In genomic region chr2:53040536-53041229, GRCh38 we compare ENCODE assay signal across 26 cellular contexts.
A peak's percentile ranks its signal among the peaks of the same experiment; 100 is the strongest.
DNase-seq lines count a peak whose midpoint lies in the region; ATAC-seq and TF ChIP-seq lines count a peak whose summit lies in the region.
"Had no signal": no experiment of that assay in that cellular context is flagged by ENCODE, and none has a peak within 500 bp of the region (broad histone marks: within the 10 kb centered on the region; RNA-seq: fewer than 3 reads in every experiment).

No MANE protein-coding gene starts in this region.

- no peak overlapping the region for H3K9ac ChIP-seq in IMR-90 (ENCODE audit: low read depth, low read length)

- H3K9me3 Mint-ChIP-seq in endothelial cell (ENCODE audit: unreplicated experiment) (no peaks in the 10 kb centered on the region), neural crest cell (no peaks in the 10 kb centered on the region)
- H3K9me3 Mint-ChIP-seq in stimulated activated naive CD8-positive, alpha-beta T cell treated with anti-CD3 and anti-CD28 coated beads, Interleukin-15, amount 100 ng/mL, for 72 hours, result no peaks in the 10 kb centered on the region

- no peak overlapping the region for H4K5ac ChIP-seq in IMR-90 (ENCODE audit: low read depth, low read length)

- ATAC-seq in IMR-90 (ENCODE audit: low read depth) (peak; percentile 79), GM21786 (IDR thresholded peaks at IDR 0.05; ENCODE audit: unreplicated experiment) (no peak)
- no peak for ATAC-seq in stimulated activated naive CD8-positive, alpha-beta T cell treated with anti-CD3 and anti-CD28 coated beads, Interleukin-15, amount 100 ng/mL, for 72 hours
- ATAC-seq: activated CD8-positive, alpha-beta T cell treated with anti-CD3 and anti-CD28 coated beads, Interleukin-2, amount 10 ng/mL, durations not matched to agents 7 days and 5 days; esophagus mucosa; lower lobe of right lung had no signal

- H3K27ac Mint-ChIP-seq in endothelial cell (ENCODE audit: unreplicated experiment) (no peak overlapping the region), neural crest cell (ENCODE audit: unreplicated experiment) (no peak overlapping the region)
- no peak overlapping the region for H3K27ac Mint-ChIP-seq in stimulated activated naive CD8-positive, alpha-beta T cell treated with anti-CD3 and anti-CD28 coated beads, Interleukin-15, amount 100 ng/mL, for 72 hours
- H3K27ac Mint-ChIP-seq: activated B cell treated with CpG ODN at 0.5 μM for 24 hours; activated CD8-positive, alpha-beta T cell treated with anti-CD3 and anti-CD28 coated beads, Interleukin-2, amount 10 ng/mL, durations not matched to agents 7 days and 5 days had no signal

- no peak overlapping the region for H4K8ac ChIP-seq in IMR-90 (ENCODE audit: low read depth in 2 of 2, low read length in 2 of 2)

- CTCF ChIA-PET in IMR-90 (lab: Yijun Ruan, JAX), result interaction anchor here (0.7 kb wide), 1 partner anchor 74 kb away, joined by 3 read pairs; no protein-coding TSS in a partner anchor

- TF ChIP-seq RAD21 in IMR-90 (IDR thresholded peaks at IDR 0.05; ENCODE audit: low read length), result no peak

- H3K9me3 ChIP-seq in BE2C (no peaks in the 10 kb centered on the region), IMR-90 (ENCODE audit: control insufficient read depth, insufficient read depth, low read length) (no peaks in the 10 kb centered on the region)
- H3K9me3 ChIP-seq: lower lobe of right lung, spleen, stomach, transverse colon had no signal

- H3K79me1 ChIP-seq in IMR-90 (ENCODE audit: low read depth in 1 of 2, low read length in 2 of 2), result no peaks in the 10 kb centered on the region

- no peak overlapping the region for H2BK120ac ChIP-seq in IMR-90 (ENCODE audit: low read depth, low read length)

- DNase-seq in BE2C (no peak), IMR-90 (peak; percentile 31), endothelial cell (ENCODE audit: low spot score) (no peak), neural crest cell (ENCODE audit: low read depth, low spot score) (no peak), middle frontal gyrus (ENCODE audit: extremely low spot score, low spot score) (no peak), NCI-H2171 treated with DMSO at 0.1 percent for 48 hours (lab: John Stamatoyannopoulos, UW) (no peak)
- no peak for DNase-seq in stimulated activated naive CD8-positive, alpha-beta T cell treated with anti-CD3 and anti-CD28 coated beads, Interleukin-15, amount 100 ng/mL, for 72 hours
- DNase-seq: activated B cell treated with CpG ODN at 0.5 μM for 24 hours; activated CD8-positive, alpha-beta T cell treated with anti-CD3 and anti-CD28 coated beads, Interleukin-2, amount 10 ng/mL, durations not matched to agents 7 days and 5 days; C1 segment of cervical spinal cord; Calu3; GOT3; KG1; kidney; lower lobe of right lung; NCI-H526 treated with DMSO at 0.1 percent for 48 hours; nucleus accumbens; spleen; stimulated activated CD4-positive, alpha-beta T cell treated with anti-CD3 and anti-CD28 coated beads, Interleukin-4, amount 100 ng/mL, for 24 hours; stomach; T1000; transverse colon had no signal

- WGBS in IMR-90 (ENCODE audit: extremely low coverage in 2 of 2, insufficient read length in 1 of 2), 2 experiments, result no CpG with 5 or more reads among the region's 4 CpGs

- no peak overlapping the region for H3K4ac ChIP-seq in IMR-90 (ENCODE audit: low read depth, low read length)

- H4K91ac ChIP-seq in IMR-90 (ENCODE audit: insufficient read depth, low read depth, low read length), result no peak overlapping the region

- H3K36me3 Mint-ChIP-seq in endothelial cell (ENCODE audit: low read depth, unreplicated experiment) (no peaks in the 10 kb centered on the region), neural crest cell (ENCODE audit: low read depth) (no peaks in the 10 kb centered on the region)

- POLR2A ChIA-PET in IMR-90 (lab: Charles Lee; ENCODE audit: unreplicated experiment), result no interaction called here

- dilution Hi-C loops in IMR-90 (cut with HindIII; ENCODE audit: low sequenced_read_pairs, unreplicated experiment), result no loop called here

- H3K4me1 ChIP-seq in BE2C, result no peaks in the 10 kb centered on the region
- H3K4me1 ChIP-seq in IMR-90 (ENCODE audit: control insufficient read depth, insufficient read depth, low read length), result 0 out of 2 replicates have a peak, but pooled peaks cover 2% of the 10 kb centered on the region
- H3K4me1 ChIP-seq: lower lobe of right lung, spleen, stomach, transverse colon had no signal

- H2AK9ac ChIP-seq in IMR-90 (replicated peaks; ENCODE audit: low read depth, low read length, poor library complexity), result no peak overlapping the region

- H4K20me1 ChIP-seq in IMR-90 (ENCODE audit: insufficient read depth, low read length), result no peaks in the 10 kb centered on the region

- H3K56ac ChIP-seq in IMR-90 (ENCODE audit: extremely low read depth, insufficient read depth, low read length), result no peak overlapping the region

- intact Hi-C loops in IMR-90 (cut with micrococcal nuclease), result loop anchor here (5.0 kb wide), 1 partner anchor 162 kb away; no protein-coding TSS in a partner anchor

- no peak overlapping the region for H2AFZ ChIP-seq in IMR-90 (replicated peaks; ENCODE audit: low read length, poor library complexity)

- H3K18ac ChIP-seq in IMR-90 (ENCODE audit: low read depth, low read length), result no peak overlapping the region

- H3K4me1 Mint-ChIP-seq in endothelial cell (ENCODE audit: unreplicated experiment) (no peaks in the 10 kb centered on the region), neural crest cell (no peaks in the 10 kb centered on the region)
- H3K4me1 Mint-ChIP-seq in stimulated activated naive CD8-positive, alpha-beta T cell treated with anti-CD3 and anti-CD28 coated beads, Interleukin-15, amount 100 ng/mL, for 72 hours, result no peaks in the 10 kb centered on the region
- H3K4me1 Mint-ChIP-seq: activated B cell treated with CpG ODN at 0.5 μM for 24 hours; central memory CD8-positive, alpha-beta T cell had no signal

- in situ Hi-C loops in IMR-90 (cut with MboI; ENCODE audit: low sequenced_read_pairs), result no loop called here

- no peak overlapping the region for H2AK5ac ChIP-seq in IMR-90 (ENCODE audit: low read depth, low read length)

- no peak overlapping the region for H3K4me2 ChIP-seq in IMR-90 (ENCODE audit: low read depth, low read length)

- H3K4me3 ChIP-seq in BE2C (ENCODE audit: low read depth, low read length) (no peak overlapping the region), IMR-90 (ENCODE audit: insufficient read depth, low read depth, low read length) (no peak overlapping the region)
- H3K4me3 ChIP-seq: lower lobe of right lung, spleen, stomach, transverse colon had no signal

- BruUV-seq in IMR-90 (replicated peaks; lab: Mats Ljungman, UMichigan), result no TSS peak

- H3K23ac ChIP-seq in IMR-90 (ENCODE audit: low read depth, low read length), result no peak overlapping the region

- no peak overlapping the region for H3K14ac ChIP-seq in IMR-90 (replicated peaks; ENCODE audit: low read depth, low read length)

- no peak overlapping the region for H3K27ac ChIP-seq in IMR-90 (ENCODE audit: insufficient read depth, low read length)
- H3K27ac ChIP-seq: lower lobe of right lung, RWPE1, spleen, stomach, transverse colon had no signal

- no peak overlapping the region for H2BK20ac ChIP-seq in IMR-90 (ENCODE audit: low read depth, low read length)

- H3K4me3 Mint-ChIP-seq in endothelial cell (ENCODE audit: unreplicated experiment), result no peak overlapping the region
- no peak overlapping the region for H3K4me3 Mint-ChIP-seq in neural crest cell
- no peak overlapping the region for H3K4me3 Mint-ChIP-seq in stimulated activated naive CD8-positive, alpha-beta T cell treated with anti-CD3 and anti-CD28 coated beads, Interleukin-15, amount 100 ng/mL, for 72 hours
- H3K4me3 Mint-ChIP-seq: activated B cell treated with CpG ODN at 0.5 μM for 24 hours; activated CD8-positive, alpha-beta T cell treated with anti-CD3 and anti-CD28 coated beads, Interleukin-2, amount 10 ng/mL, durations not matched to agents 7 days and 5 days; central memory CD8-positive, alpha-beta T cell had no signal

- no peaks in the 10 kb centered on the region for H3K9me1 ChIP-seq in IMR-90 (ENCODE audit: insufficient read depth, low read length)

- no peaks in the 10 kb centered on the region for H3K27me3 Mint-ChIP-seq in endothelial cell (ENCODE audit: unreplicated experiment)
- H3K27me3 Mint-ChIP-seq in neural crest cell (ENCODE audit: low read depth), result no peaks in the 10 kb centered on the region
- no peaks in the 10 kb centered on the region for H3K27me3 Mint-ChIP-seq in stimulated activated naive CD8-positive, alpha-beta T cell treated with anti-CD3 and anti-CD28 coated beads, Interleukin-15, amount 100 ng/mL, for 72 hours
- H3K27me3 Mint-ChIP-seq: activated B cell treated with CpG ODN at 0.5 μM for 24 hours; central memory CD8-positive, alpha-beta T cell had no signal

- H3K27me3 ChIP-seq in BE2C, result no peaks in the 10 kb centered on the region
- no peaks in the 10 kb centered on the region for H3K27me3 ChIP-seq in IMR-90 (ENCODE audit: control insufficient read depth, insufficient read depth, low read length)
- H3K27me3 ChIP-seq: spleen, stomach, transverse colon had no signal

- no peak overlapping the region for H2BK15ac ChIP-seq in IMR-90 (ENCODE audit: low read depth, low read length)

- no peak overlapping the region for H2BK5ac ChIP-seq in IMR-90 (ENCODE audit: low read depth, low read length, poor library complexity, severe bottlenecking)

- H3K36me3 ChIP-seq in BE2C (no peaks in the 10 kb centered on the region), IMR-90 (ENCODE audit: control insufficient read depth, insufficient read depth, low read length) (no peaks in the 10 kb centered on the region)
- H3K36me3 ChIP-seq: lower lobe of right lung, spleen, stomach, transverse colon had no signal

- TF ChIP-seq CTCF in BE2C (IDR thresholded peaks at IDR 0.05; ENCODE audit: low read depth, low read length), result 0 out of 2 replicates have a peak, but pooled peaks have one; percentile 9
- peak; percentile 13; the same call in 1 of the 2 replicates for TF ChIP-seq CTCF in IMR-90 (conservative IDR thresholded peaks at IDR 0.05; ENCODE audit: low read depth, low read length)
- TF ChIP-seq CTCF in endothelial cell (IDR thresholded peaks at IDR 0.05; ENCODE audit: unreplicated experiment), result peak; percentile 62
- peak; percentile 43 for TF ChIP-seq CTCF in neural crest cell (conservative IDR thresholded peaks at IDR 0.05)

- TF ChIP-seq POLR2A in IMR-90 (IDR thresholded peaks at IDR 0.05; ENCODE audit: low read depth, low read length), result no peak

TF ChIP-seq in IMR-90, 13 proteins besides CTCF, POLR2A, EP300 and RAD21 (continues in another document):
- TF ChIP-seq MAZ (IDR thresholded peaks at IDR 0.05; ENCODE audit: borderline replicate concordance, low read depth, low read length) (no peak), BHLHE40 (IDR thresholded peaks at IDR 0.05; ENCODE audit: low read depth, low read length) (peak; percentile 85), USF2 (IDR thresholded peaks at IDR 0.05; ENCODE audit: low read depth, low read length) (no peak), RFX5 (IDR thresholded peaks at IDR 0.05; ENCODE audit: low read depth, low read length) (no peak)

Comparison
In these comparisons a context has a peak if more than half of its experiments do, and no peak if none do; other contexts are left out.
1. CTCF ChIP-seq: peak in every context shown above with its lines; median percentile 62 in endothelial cell; 43 in neural crest cell; 13 in IMR-90; 9 in BE2C.